Comparison of ENCODE assay signal across 8 cellular contexts in the genomic region with DNA sequence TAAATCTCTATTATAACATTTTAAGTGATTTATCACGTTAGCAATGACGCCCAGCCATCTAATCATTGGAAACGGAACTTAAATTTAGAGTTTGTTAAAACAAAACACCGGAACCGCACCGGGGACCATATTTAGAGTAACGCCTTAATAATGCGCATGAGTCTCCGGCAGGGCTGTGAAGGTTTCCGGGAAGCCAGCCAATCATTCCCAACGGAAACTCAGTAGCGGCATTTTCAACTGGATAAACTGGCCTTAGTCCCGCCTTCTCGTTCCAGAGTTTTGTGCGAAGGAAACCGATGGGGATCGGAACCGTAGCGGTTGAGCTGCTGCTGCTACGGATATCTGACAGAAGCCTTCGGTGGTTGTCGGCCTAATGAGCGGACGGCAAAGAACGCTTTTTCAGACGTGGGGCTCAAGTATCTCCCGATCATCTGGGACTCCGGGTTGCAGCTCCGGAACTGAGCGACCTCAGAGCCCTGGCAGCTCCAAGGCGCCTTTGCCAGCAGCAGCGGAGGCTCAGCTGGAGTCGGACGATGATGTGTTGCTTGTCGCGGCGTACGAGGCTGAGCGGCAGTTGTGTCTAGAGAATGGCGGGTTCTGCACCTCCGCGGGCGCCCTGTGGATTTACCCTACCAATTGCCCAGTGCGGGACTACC. TPM values are rescaled to one million over a fixed set of nuclear protein-coding genes. Genes with fewer than 3 reads are reported as not detected.
DNase-seq lines count a peak whose midpoint lies in the region; TF ChIP-seq lines count a peak whose summit lies in the region.

A gene with protein sequence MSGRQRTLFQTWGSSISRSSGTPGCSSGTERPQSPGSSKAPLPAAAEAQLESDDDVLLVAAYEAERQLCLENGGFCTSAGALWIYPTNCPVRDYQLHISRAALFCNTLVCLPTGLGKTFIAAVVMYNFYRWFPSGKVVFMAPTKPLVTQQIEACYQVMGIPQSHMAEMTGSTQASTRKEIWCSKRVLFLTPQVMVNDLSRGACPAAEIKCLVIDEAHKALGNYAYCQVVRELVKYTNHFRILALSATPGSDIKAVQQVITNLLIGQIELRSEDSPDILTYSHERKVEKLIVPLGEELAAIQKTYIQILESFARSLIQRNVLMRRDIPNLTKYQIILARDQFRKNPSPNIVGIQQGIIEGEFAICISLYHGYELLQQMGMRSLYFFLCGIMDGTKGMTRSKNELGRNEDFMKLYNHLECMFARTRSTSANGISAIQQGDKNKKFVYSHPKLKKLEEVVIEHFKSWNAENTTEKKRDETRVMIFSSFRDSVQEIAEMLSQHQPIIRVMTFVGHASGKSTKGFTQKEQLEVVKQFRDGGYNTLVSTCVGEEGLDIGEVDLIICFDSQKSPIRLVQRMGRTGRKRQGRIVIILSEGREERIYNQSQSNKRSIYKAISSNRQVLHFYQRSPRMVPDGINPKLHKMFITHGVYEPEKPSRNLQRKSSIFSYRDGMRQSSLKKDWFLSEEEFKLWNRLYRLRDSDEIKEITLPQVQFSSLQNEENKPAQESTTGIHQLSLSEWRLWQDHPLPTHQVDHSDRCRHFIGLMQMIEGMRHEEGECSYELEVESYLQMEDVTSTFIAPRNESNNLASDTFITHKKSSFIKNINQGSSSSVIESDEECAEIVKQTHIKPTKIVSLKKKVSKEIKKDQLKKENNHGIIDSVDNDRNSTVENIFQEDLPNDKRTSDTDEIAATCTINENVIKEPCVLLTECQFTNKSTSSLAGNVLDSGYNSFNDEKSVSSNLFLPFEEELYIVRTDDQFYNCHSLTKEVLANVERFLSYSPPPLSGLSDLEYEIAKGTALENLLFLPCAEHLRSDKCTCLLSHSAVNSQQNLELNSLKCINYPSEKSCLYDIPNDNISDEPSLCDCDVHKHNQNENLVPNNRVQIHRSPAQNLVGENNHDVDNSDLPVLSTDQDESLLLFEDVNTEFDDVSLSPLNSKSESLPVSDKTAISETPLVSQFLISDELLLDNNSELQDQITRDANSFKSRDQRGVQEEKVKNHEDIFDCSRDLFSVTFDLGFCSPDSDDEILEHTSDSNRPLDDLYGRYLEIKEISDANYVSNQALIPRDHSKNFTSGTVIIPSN (N-terminal part only) (plus strand): TSS at position 272 of the 656 bp plus-strand sequence. CDS start 102 bp downstream, at position 374.

- DNase-seq in GF-D8 (lab: John Stamatoyannopoulos, UW) (peak; percentile 90), HFF-Myc (ENCODE audit: extremely low read depth, low read depth) (peak; percentile 98), NCI-H1048 (lab: John Stamatoyannopoulos, UW) (peak; percentile 90), SK-N-SH (peak; percentile 73), germinal center (ENCODE audit: low spot score) (peak; percentile 88), nucleus accumbens (lab: John Stamatoyannopoulos, UW) (peak; percentile 36 to 97 (median 85))
- DNase-seq in activated naive CD4-positive, alpha-beta T cell treated with anti-CD3 and anti-CD28 coated beads, Interleukin-2, amount 50 U/mL, for 16 hours = peak; percentile 82

- CTCF ChIA-PET in SK-N-SH (lab: Yijun Ruan, JAX) = interaction anchor here (0.9 to 1.1 kb wide), 2 partner anchors 57 to 117 kb away, joined by 3 read pairs; partner anchors contain the start of gene MIS18BP1

- peak within 1 kb of the TSS; percentile 86 for H2AFZ ChIP-seq in SK-N-SH (ENCODE audit: low read depth)

- H4K20me1 ChIP-seq in SK-N-SH (ENCODE audit: insufficient read depth) = no peaks in the 10 kb centered on the region

- no peaks in the 10 kb centered on the region for H3K9me3 ChIP-seq in SK-N-SH

- WGBS in SK-N-SH (ENCODE audit: low lambda C conversion rate) = 6% methylated on average over 7 of the region's 44 CpGs

- no peaks in the 10 kb centered on the region; a peak in 3 of 4 replicates for H3K4me1 ChIP-seq in SK-N-SH (ENCODE audit: control insufficient read depth in 1 of 2, insufficient read depth in 2 of 2, low read depth in 1 of 2, low read length in 1 of 2)

- no peaks in the 10 kb centered on the region for H3K36me3 ChIP-seq in SK-N-SH (replicated peaks in 1 of 2; ENCODE audit: control insufficient read depth in 1 of 2, insufficient read depth in 2 of 2, low read length in 1 of 2)

- H3K9me2 ChIP-seq in SK-N-SH = no peaks in the 10 kb centered on the region

- no peaks in the 10 kb centered on the region for H3K27me3 ChIP-seq in SK-N-SH (ENCODE audit: insufficient read depth)

- H3K4me2 ChIP-seq in SK-N-SH = peak within 1 kb of the TSS; percentile 74

- H3K27ac ChIP-seq in SK-N-SH (ENCODE audit: low read depth in 2 of 2, low read length in 1 of 2) (peak within 1 kb of the TSS; percentile 72 to 73), temporal lobe (ENCODE audit: low read depth, low read length) (peak within 1 kb of the TSS; percentile 84)

- POLR2A ChIA-PET in SK-N-SH (lab: Yijun Ruan, JAX) = interaction anchor here (1.2 kb wide), 1 partner anchor 173 kb away, joined by 3 read pairs; the partner anchor contains the start of genes KLHL28 and TOGARAM1

- peaks cover 5% of the 10 kb centered on the region for H3F3A ChIP-seq in SK-N-SH (replicated peaks; ENCODE audit: insufficient read depth)

- H3K9ac ChIP-seq in SK-N-SH = peak within 1 kb of the TSS; percentile 63

- TF ChIP-seq EP300 in SK-N-SH (IDR thresholded peaks at IDR 0.05; ENCODE audit: borderline replicate concordance in 1 of 2, low read depth in 1 of 2, low read length in 1 of 2) = no peak

- H3K4me3 ChIP-seq in HFF-Myc (replicated peaks; ENCODE audit: low read depth, low read length) (peak within 1 kb of the TSS; percentile 74), SK-N-SH (ENCODE audit: low read depth in 2 of 2, low read length in 1 of 2) (peak within 1 kb of the TSS; percentile 68 to 77)

- peaks cover 67% of the 10 kb centered on the region for H3K79me2 ChIP-seq in SK-N-SH (ENCODE audit: insufficient read depth)

- TF ChIP-seq CTCF in HFF-Myc (IDR thresholded peaks at IDR 0.05; ENCODE audit: low read depth, low read length, missing control alignments) = no peak
- TF ChIP-seq CTCF in SK-N-SH (IDR thresholded peaks at IDR 0.05) = no peak

- TF ChIP-seq RAD21 in SK-N-SH (IDR thresholded peaks at IDR 0.05; ENCODE audit: low read length) = no peak

TF ChIP-seq in SK-N-SH, 30 proteins besides CTCF, POLR2A, EP300 and RAD21 (continues in another document):
- TF ChIP-seq RXRA (IDR thresholded peaks at IDR 0.05; ENCODE audit: borderline replicate concordance, low read depth) = no peak
- peak; percentile 89 for TF ChIP-seq GABPA (IDR thresholded peaks at IDR 0.05; ENCODE audit: low read depth)
- no peak for TF ChIP-seq GATA2 (CRISPR knock-in tag; IDR thresholded peaks at IDR 0.05)
- 0 out of 2 replicates have a peak, but pooled peaks have one; percentile 35 for TF ChIP-seq POLR2AphosphoS5 (IDR thresholded peaks at IDR 0.05; ENCODE audit: low read depth, low read length)
- no peak for TF ChIP-seq TCF12 (IDR thresholded peaks at IDR 0.05)
- peak; percentile 38; the same call in 1 of the 2 replicates for TF ChIP-seq MAX (IDR thresholded peaks at IDR 0.05; ENCODE audit: low read depth)
- TF ChIP-seq FOXJ3 (CRISPR knock-in tag; IDR thresholded peaks at IDR 0.05) = no peak
- TF ChIP-seq FOXM1 (IDR thresholded peaks at IDR 0.05; ENCODE audit: low read depth) = no peak
- no peak for TF ChIP-seq USF2 (IDR thresholded peaks at IDR 0.05; ENCODE audit: borderline replicate concordance, low read depth, low read length)
- TF ChIP-seq MXI1 (IDR thresholded peaks at IDR 0.05; ENCODE audit: low read depth, low read length) = peak; percentile 69
- no peak for TF ChIP-seq SIN3A (IDR thresholded peaks at IDR 0.05; ENCODE audit: borderline replicate concordance, low read depth, low read length)
- TF ChIP-seq NRF1 (IDR thresholded peaks at IDR 0.05; ENCODE audit: low read depth, low read length) = peak; percentile 48; the same call in 1 of the 2 replicates
- no peak for TF ChIP-seq MEF2A (IDR thresholded peaks at IDR 0.05; ENCODE audit: borderline replicate concordance, low read depth)
- TF ChIP-seq EZH2phosphoT487 (IDR thresholded peaks at IDR 0.05; ENCODE audit: borderline replicate concordance, low read depth) = no peak
- no peak for TF ChIP-seq SMC3 (IDR thresholded peaks at IDR 0.05; ENCODE audit: low read depth, low read length)
- 0 out of 2 replicates have a peak, but pooled peaks have one; percentile 19 for TF ChIP-seq IRF3 (IDR thresholded peaks at IDR 0.05; ENCODE audit: low read depth, low read length)
- no peak for TF ChIP-seq TEAD4 (IDR thresholded peaks at IDR 0.05; ENCODE audit: borderline replicate concordance, insufficient read depth)
- 0 out of 2 replicates have a peak, but pooled peaks have one; percentile 35 for TF ChIP-seq YY1 (IDR thresholded peaks at IDR 0.05; ENCODE audit: low read depth)
- peak; percentile 53; the same call in 1 of the 2 replicates for TF ChIP-seq ELF1 (IDR thresholded peaks at IDR 0.05)
- no peak for TF ChIP-seq RCOR1 (IDR thresholded peaks at IDR 0.05; ENCODE audit: low read length)
- peak; percentile 39 for TF ChIP-seq CHD2 (IDR thresholded peaks at IDR 0.05; ENCODE audit: low read length, partially characterized antibody)

RNA-seq across cellular contexts. Expression of the gene that starts here (rescaled TPM):
- polyA plus RNA-seq in SK-N-SH (2012; rRNA removed) = 0.67 and 0.91 TPM in 2 replicates
- 0.68 and 0.87 TPM in 2 replicates for polyA plus RNA-seq in SK-N-SH (2012; cell fraction: cytosol; rRNA removed)
- 1.9 and 2.8 TPM in 2 replicates for polyA plus RNA-seq in SK-N-SH (2012; cell fraction: nucleus; rRNA removed)
- 7.9 TPM for total RNA-seq in temporal lobe

Comparison
In these comparisons a context has a peak if more than half of its experiments do, and no peak if none do; other contexts are left out.
1. Peak in every context shown above with its lines: DNase-seq, H3K4me3 ChIP-seq and H3K27ac ChIP-seq.